ENCODE assay signal across 31 cellular contexts in the genomic region with DNA sequence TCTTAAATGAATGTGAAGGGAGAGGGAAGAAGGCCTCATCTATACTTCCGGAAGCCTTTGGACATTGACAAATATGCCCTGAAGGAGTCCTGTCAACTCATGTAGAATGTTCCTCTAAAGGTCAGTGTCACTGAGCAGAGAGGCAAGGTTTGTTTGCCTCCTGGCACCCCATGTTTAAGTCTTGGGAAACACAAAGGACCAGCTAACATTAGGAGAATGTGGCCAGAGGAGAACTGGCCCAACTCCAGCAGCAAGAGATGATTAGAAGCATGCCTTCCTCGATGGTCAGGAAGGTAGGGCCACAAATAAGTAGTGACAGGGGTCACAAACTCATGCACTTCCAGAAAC. TPM values are rescaled to one million over a fixed set of nuclear protein-coding genes. Genes with fewer than 3 reads are reported as not detected.
A peak's percentile ranks its signal among the peaks of the same experiment; 100 is the strongest.
DNase-seq lines count a peak whose midpoint lies in the region; ATAC-seq and TF ChIP-seq lines count a peak whose summit lies in the region.
"Had no signal": no experiment of that assay in that cellular context is flagged by ENCODE, and none has a peak within 500 bp of the region (broad histone marks: within the 10 kb centered on the region; RNA-seq: fewer than 3 reads in every experiment).

No MANE protein-coding gene starts in this region.

- peak overlapping the region; percentile 92 for H3K27ac Mint-ChIP-seq in chondrocyte (ENCODE audit: unreplicated experiment)
- H3K27ac Mint-ChIP-seq: activated CD4-positive, alpha-beta T cell treated with anti-CD3 and anti-CD28 coated beads for 36 hours; activated CD8-positive, alpha-beta T cell treated with anti-CD3 and anti-CD28 coated beads for 36 hours; activated naive CD4-positive, alpha-beta T cell treated with anti-CD3 and anti-CD28 coated beads, Interleukin-2, amount 50 U/mL, for 24 hours; activated T-helper 17 cell treated with anti-CD3 and anti-CD28 coated beads, Interleukin-2, amount 50 U/mL, for 72 hours had no signal

- no peaks in the 10 kb centered on the region for H3K27me3 Mint-ChIP-seq in chondrocyte (ENCODE audit: low read depth)

- H3K18ac ChIP-seq in mesenchymal stem cell (ENCODE audit: low read depth in 1 of 2, low read length in 2 of 2), result no peak overlapping the region

- DNase-seq in mammary epithelial cell (no peak), breast epithelium (ENCODE audit: low spot score in 2 of 2) (no peak), chondrocyte (ENCODE audit: low spot score) (no peak), mesenchymal stem cell (no peak), dermis blood vessel endothelial cell (no peak), ACHN (no peak)
- DNase-seq: activated CD4-positive, alpha-beta T cell treated with anti-CD3 and anti-CD28 coated beads for 36 hours; activated CD8-positive, alpha-beta memory T cell treated with anti-CD3 and anti-CD28 coated beads, Interleukin-2, amount 50 U/mL, for 48 hours; activated CD8-positive, alpha-beta T cell treated with anti-CD3 and anti-CD28 coated beads for 36 hours; Caco-2; colonic mucosa; effector memory CD4-positive, alpha-beta T cell; kidney glomerular epithelial cell; mesendoderm; NCI-H1417 treated with DMSO at 0.1 percent for 48 hours; NCI-H2029 treated with DMSO at 0.1 percent for 48 hours; NCI-H526; posterior cingulate gyrus; stimulated activated CD4-positive, alpha-beta T cell treated with anti-CD3 and anti-CD28 coated beads, Interleukin-4, amount 100 ng/mL, for 24 hours; T1000 had no signal

- H2BK12ac ChIP-seq in mesenchymal stem cell (ENCODE audit: low read length in 2 of 2), result no peak overlapping the region

- H3K36me3 Mint-ChIP-seq in chondrocyte (ENCODE audit: low read depth), result no peaks in the 10 kb centered on the region
- H3K36me3 Mint-ChIP-seq: activated naive CD4-positive, alpha-beta T cell treated with anti-CD3 and anti-CD28 coated beads, Interleukin-2, amount 50 U/mL, for 24 hours; type B pancreatic cell had no signal

- in situ Hi-C loops in mammary epithelial cell (cut with MboI; ENCODE audit: low sequenced_read_pairs in 2 of 2) (no loop called here), ACHN (cut with HindIII; ENCODE audit: low pct_ligation_motif_present, low pct_unique_long_range_greater_than_20kb, low sequenced_read_pairs) (loop anchor here (10.0 kb wide), 1 partner anchor 56 kb away; no protein-coding TSS in a partner anchor)

- no peak overlapping the region for H2BK15ac ChIP-seq in mesenchymal stem cell (ENCODE audit: low read depth, poor library complexity, severe bottlenecking)

- H3K9me3 ChIP-seq in mammary epithelial cell (replicated peaks; ENCODE audit: insufficient read depth, low read length) (no peaks in the 10 kb centered on the region), breast epithelium (peaks cover 10 to 14% of the 10 kb centered on the region in 2 donors), mesenchymal stem cell (ENCODE audit: control insufficient read depth, low read length) (peaks cover 9% of the 10 kb centered on the region), skeletal muscle tissue (ENCODE audit: control insufficient read depth in 3 of 3, low read length in 3 of 3) (no peaks in the 10 kb centered on the region)
- H3K9me3 ChIP-seq: Caco-2, colonic mucosa had no signal

- H3K27me3 ChIP-seq in mammary epithelial cell (ENCODE audit: insufficient read depth, low read length), result no peaks in the 10 kb centered on the region
- H3K27me3 ChIP-seq in breast epithelium, result peaks cover 0 to 18% of the 10 kb centered on the region in 2 donors
- peaks cover 0 to 57% of the 10 kb centered on the region in 2 experiments for H3K27me3 ChIP-seq in mesenchymal stem cell (ENCODE audit: control insufficient read depth in 1 of 2, insufficient read depth in 1 of 2, low read length in 2 of 2)
- no peaks in the 10 kb centered on the region for H3K27me3 ChIP-seq in skeletal muscle tissue (ENCODE audit: control insufficient read depth in 3 of 3, insufficient read depth in 3 of 3, low read length in 3 of 3)
- H3K27me3 ChIP-seq: SJCRH30 had no signal

- no peaks in the 10 kb centered on the region for H3K79me2 ChIP-seq in mammary epithelial cell (ENCODE audit: insufficient read depth, low read length)

- H2BK120ac ChIP-seq in mesenchymal stem cell (ENCODE audit: low read depth, low read length), result no peak overlapping the region

- H2AK5ac ChIP-seq in mesenchymal stem cell (ENCODE audit: low read length, severe bottlenecking), result peak overlapping the region; percentile 25

- H3K9ac ChIP-seq in mammary epithelial cell (ENCODE audit: insufficient read depth, low read length) (no peak overlapping the region), mesenchymal stem cell (ENCODE audit: low read length) (no peak overlapping the region), skeletal muscle tissue (ENCODE audit: low read depth in 1 of 3, low read length in 3 of 3) (peak overlapping the region; percentile 37 to 72 (median 54))

- H2BK5ac ChIP-seq in mesenchymal stem cell (ENCODE audit: low read depth, low read length, poor library complexity, severe bottlenecking), result no peak overlapping the region

- peaks cover 34% of the 10 kb centered on the region for H3K4me1 ChIP-seq in mammary epithelial cell (ENCODE audit: insufficient read depth, low read length)
- H3K4me1 ChIP-seq in breast epithelium, result no peaks in the 10 kb centered on the region
- peaks cover 66% of the 10 kb centered on the region for H3K4me1 ChIP-seq in mesenchymal stem cell (ENCODE audit: control insufficient read depth, insufficient read depth, low read depth, low read length)
- H3K4me1 ChIP-seq in skeletal muscle tissue (ENCODE audit: control insufficient read depth in 3 of 3, insufficient read depth in 3 of 3, low read length in 3 of 3), result peaks cover 96 to 100% (median 99%) of the 10 kb centered on the region in 3 donors

- no peak overlapping the region for H3K4me2 ChIP-seq in mammary epithelial cell (ENCODE audit: insufficient read depth, low read depth, low read length)
- H3K4me2 ChIP-seq in mesenchymal stem cell (ENCODE audit: low read length, poor library complexity, severe bottlenecking), result no peak overlapping the region

- ATAC-seq in GM21737 (IDR thresholded peaks at IDR 0.05; ENCODE audit: unreplicated experiment), result no peak
- ATAC-seq: activated CD4-positive, alpha-beta T cell treated with anti-CD3 and anti-CD28 coated beads for 36 hours; activated CD8-positive, alpha-beta T cell treated with anti-CD3 and anti-CD28 coated beads for 36 hours; activated T-helper 17 cell treated with anti-CD3 and anti-CD28 coated beads, Interleukin-2, amount 50 U/mL, for 72 hours; HCT116; Panc1 had no signal

- no peaks in the 10 kb centered on the region for H3K36me3 ChIP-seq in mammary epithelial cell (ENCODE audit: insufficient read depth, low read length)
- no peaks in the 10 kb centered on the region for H3K36me3 ChIP-seq in breast epithelium
- peaks cover 0 to 29% of the 10 kb centered on the region in 2 experiments for H3K36me3 ChIP-seq in mesenchymal stem cell (ENCODE audit: control insufficient read depth in 1 of 2, insufficient read depth in 2 of 2, low read depth in 1 of 2, low read length in 2 of 2)
- peaks cover under 1 to 8% (median 2%) of the 10 kb centered on the region in 3 donors for H3K36me3 ChIP-seq in skeletal muscle tissue (ENCODE audit: control insufficient read depth in 3 of 3, insufficient read depth in 3 of 3, low read length in 3 of 3)
- H3K36me3 ChIP-seq: colonic mucosa had no signal

- no peak for TF ChIP-seq CTCF in mammary epithelial cell (conservative IDR thresholded peaks at IDR 0.05 in 1 of 2, IDR thresholded peaks at IDR 0.05 in 1 of 2; ENCODE audit: extremely low read depth in 1 of 2, insufficient read depth in 1 of 2, low read depth in 1 of 2, low read length in 2 of 2)
- TF ChIP-seq CTCF in breast epithelium (IDR thresholded peaks at IDR 0.05), result no peak
- no peak for TF ChIP-seq CTCF in chondrocyte (IDR thresholded peaks at IDR 0.05)

- no peaks in the 10 kb centered on the region for H4K20me1 ChIP-seq in mammary epithelial cell (ENCODE audit: insufficient read depth, low read length)

- peaks cover 13% of the 10 kb centered on the region for H3K79me1 ChIP-seq in mesenchymal stem cell (replicated peaks; ENCODE audit: low read length, poor library complexity, severe bottlenecking)

- no peak overlapping the region for H3K4ac ChIP-seq in mesenchymal stem cell (ENCODE audit: low read depth in 1 of 2, low read length in 2 of 2)

- no peak overlapping the region for H4K8ac ChIP-seq in mesenchymal stem cell (ENCODE audit: low read length)

- no peak overlapping the region for H3K27ac ChIP-seq in mammary epithelial cell (ENCODE audit: insufficient read depth, low read depth, low read length)
- H3K27ac ChIP-seq in breast epithelium, result peak overlapping the region in 1 of 2 donors; percentile 19
- H3K27ac ChIP-seq in mesenchymal stem cell (ENCODE audit: low read length, poor library complexity, severe bottlenecking), result peak overlapping the region; percentile 1
- peak overlapping the region; percentile 69 for H3K27ac ChIP-seq in skeletal muscle tissue (ENCODE audit: low read depth, low read length)
- H3K27ac ChIP-seq: 22Rv1, C4-2B, colonic mucosa, SJCRH30, VCaP had no signal

- peak overlapping the region; percentile 76 for H2AFZ ChIP-seq in mammary epithelial cell (ENCODE audit: low read depth, low read length)
- H2AFZ ChIP-seq in mesenchymal stem cell (ENCODE audit: low read depth, low read length), result no peak overlapping the region

- H3K4me3 ChIP-seq in mammary epithelial cell (replicated peaks in 1 of 3; ENCODE audit: insufficient read depth in 1 of 3, low read depth in 2 of 3, low read length in 3 of 3) (no peak overlapping the region), breast epithelium (no peak overlapping the region), mesenchymal stem cell (ENCODE audit: insufficient read depth in 1 of 2, low read depth in 1 of 2, low read length in 2 of 2) (no peak overlapping the region), skeletal muscle tissue (ENCODE audit: low read length in 3 of 3) (no peak overlapping the region)
- H3K4me3 ChIP-seq: colonic mucosa, SJCRH30 had no signal

- WGBS in mammary epithelial cell (ENCODE audit: low coverage, missing lambda C conversion rate), result 18% methylated on average over 2 of the region's 2 CpGs
- WGBS in mesenchymal stem cell, result 80% methylated on average over 2 of the region's 2 CpGs

- H4K91ac ChIP-seq in mesenchymal stem cell (ENCODE audit: low read length), result no peak overlapping the region

- H3K9me3 Mint-ChIP-seq in chondrocyte (ENCODE audit: low read depth), result no peaks in the 10 kb centered on the region
- H3K9me3 Mint-ChIP-seq: activated CD8-positive, alpha-beta T cell treated with anti-CD3 and anti-CD28 coated beads for 36 hours; activated naive CD4-positive, alpha-beta T cell treated with anti-CD3 and anti-CD28 coated beads, Interleukin-2, amount 50 U/mL, for 24 hours; activated T-helper 17 cell treated with anti-CD3 and anti-CD28 coated beads, Interleukin-2, amount 50 U/mL, for 72 hours; type B pancreatic cell had no signal

- no TSS peak for BruUV-seq in mammary epithelial cell (replicated peaks; lab: Mats Ljungman, UMichigan)

- H3K23ac ChIP-seq in mesenchymal stem cell (ENCODE audit: low read length in 2 of 2), result no peak overlapping the region

- CTCF ChIA-PET in mammary epithelial cell (lab: Charles Lee; ENCODE audit: low non-redundant PET), result interaction anchor here (2.3 kb wide), 1 partner anchor 51 kb away, joined by 23 read pairs; no protein-coding TSS in a partner anchor

- dilution Hi-C loops in mammary epithelial cell (cut with HindIII; ENCODE audit: low sequenced_read_pairs), result no loop called here

- intact Hi-C loops in mammary epithelial cell (cut with micrococcal nuclease), result no loop called here
- intact Hi-C loops in breast epithelium (cut with DNase I; ENCODE audit: low total_unique reads), result no loop called here

- no peak overlapping the region for H3K14ac ChIP-seq in mesenchymal stem cell (ENCODE audit: low read length in 2 of 2)

- no peak overlapping the region for H3K4me3 Mint-ChIP-seq in chondrocyte (ENCODE audit: unreplicated experiment)
- H3K4me3 Mint-ChIP-seq: activated CD4-positive, alpha-beta T cell treated with anti-CD3 and anti-CD28 coated beads for 36 hours; activated CD8-positive, alpha-beta T cell treated with anti-CD3 and anti-CD28 coated beads for 36 hours; activated naive CD4-positive, alpha-beta T cell treated with anti-CD3 and anti-CD28 coated beads, Interleukin-2, amount 50 U/mL, for 24 hours; activated T-helper 17 cell treated with anti-CD3 and anti-CD28 coated beads, Interleukin-2, amount 50 U/mL, for 72 hours; type B pancreatic cell had no signal

- no peak for TF ChIP-seq POLR2A in breast epithelium (IDR thresholded peaks at IDR 0.05)

- H3K4me1 Mint-ChIP-seq in chondrocyte (ENCODE audit: low read depth), result peaks cover 68% of the 10 kb centered on the region
- H3K4me1 Mint-ChIP-seq: activated CD4-positive, alpha-beta T cell treated with anti-CD3 and anti-CD28 coated beads for 36 hours; activated T-helper 17 cell treated with anti-CD3 and anti-CD28 coated beads, Interleukin-2, amount 50 U/mL, for 72 hours had no signal

RNA-seq across cellular contexts. Expression of gene DYSF, which starts 5.7 kb away (rescaled TPM):
- 10 to 100 TPM; 18.3 to 46.5 TPM for total RNA-seq in mammary epithelial cell
- polyA plus RNA-seq in mammary epithelial cell, result 3.4 TPM
- polyA minus RNA-seq in mammary epithelial cell, result 40.9 TPM
- 10 to 100 TPM in 1 of 3 donors, 1 to 10 TPM in 2; 3.0 to 15.7 (median 4.8) TPM for total RNA-seq in breast epithelium
- 83.0 to 115 TPM (median 112 TPM) in 3 replicates for total RNA-seq in chondrocyte
- polyA plus RNA-seq in mesenchymal stem cell (2013, experiment 1 of 2), result 0.33 TPM
- 0.37 TPM for polyA plus RNA-seq in mesenchymal stem cell (2013, experiment 2 of 2)
- total RNA-seq in skeletal muscle tissue, result 88.7 TPM
- 145 and 268 TPM in 2 replicates for total RNA-seq in dermis blood vessel endothelial cell

Comparison
In these comparisons a context has a peak if more than half of its experiments do, and no peak if none do; other contexts are left out.
1. H3K9ac ChIP-seq: peak in skeletal muscle tissue (3 of 3); none in mammary epithelial cell (single experiment) and mesenchymal stem cell (single experiment).